In the genomic region with DNA sequence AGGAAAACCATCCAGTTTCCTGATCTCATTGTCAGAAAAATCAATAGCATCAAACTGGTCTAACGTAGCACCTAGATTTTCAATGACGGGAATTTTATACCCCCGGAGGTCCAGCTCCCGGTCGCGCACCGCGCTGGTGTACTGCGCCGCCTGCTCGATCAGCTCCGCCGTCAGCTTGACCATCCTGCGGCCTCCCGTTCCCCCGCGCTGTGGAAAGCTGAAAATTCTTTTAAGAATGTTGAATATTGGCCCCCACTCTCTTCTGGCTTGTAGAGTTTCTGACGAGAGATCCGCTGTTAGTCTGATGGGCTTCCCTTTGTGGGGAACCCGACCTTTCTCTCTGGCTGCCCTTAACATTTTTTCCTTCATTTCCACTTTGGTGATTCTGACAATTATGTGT, we compare ENCODE assay signal across 7 cellular contexts. TPM values are rescaled to one million over a fixed set of nuclear protein-coding genes. Genes with fewer than 3 reads are reported as not detected.
"Had no signal": no experiment of that assay in that cellular context is flagged by ENCODE, and none has a peak within 500 bp of the region (broad histone marks: within the 10 kb centered on the region; RNA-seq: fewer than 3 reads in every experiment).

No MANE protein-coding gene starts in this region.

RNA-seq across cellular contexts. Expression of a gene that starts 17.2 kb away (rescaled TPM):
- total RNA-seq: epithelial cell of proximal tubule, fibroblast of lung, foreskin keratinocyte, gastroesophageal sphincter, hepatocyte, mononuclear cell, urinary bladder had no signal
- polyA plus RNA-seq: fibroblast of lung, foreskin keratinocyte, hepatocyte had no signal
